ENCODE assay signal across 8 cellular contexts in genomic region chr3:151203053-151203420, GRCh38. TPM values are rescaled to one million over a fixed set of nuclear protein-coding genes. Genes with fewer than 3 reads are reported as not detected.
DNase-seq lines count a peak whose midpoint lies in the region; ATAC-seq and TF ChIP-seq lines count a peak whose summit lies in the region.

TSS of gene GPR171 (minus strand) at chr3:151203216. CDS start at chr3:151199386, 3,830 bp downstream.

- peak within 1 kb of the TSS in 7 of 8 donors; percentile 62 to 85 (median 73) for H3K27ac ChIP-seq in spleen

- WGBS in spleen, 5 donors, result 42 to 55% (median 53%) methylated on average over 3 of the region's 3 CpGs

- H3K9me3 ChIP-seq in spleen, result no peaks in the 10 kb centered on the region

- intact Hi-C loops in spleen (cut with DNase I; ENCODE audit: low total_unique reads), result no loop called here

- peaks cover 0 to 16% (median 0%) of the 10 kb centered on the region in 6 donors for H3K4me1 ChIP-seq in spleen

- DNase-seq in activated CD4-positive, alpha-beta T cell treated with anti-CD3 and anti-CD28 coated beads, Interleukin-2, amount 50 U/mL, for 1 hour, result peak; percentile 60
- DNase-seq in spleen (no peak), DMS 273 (lab: John Stamatoyannopoulos, UW; ENCODE audit: unreplicated experiment) (no peak), SIG-M5 (lab: John Stamatoyannopoulos, UW) (no peak), DMS153 treated with DMSO at 0.1 percent for 48 hours (lab: John Stamatoyannopoulos, UW; ENCODE audit: unreplicated experiment) (no peak), COLO829 (ENCODE audit: low spot score) (no peak)

- no peaks in the 10 kb centered on the region for H3K27me3 ChIP-seq in spleen (replicated peaks in 1 of 7)

- TF ChIP-seq CTCF in spleen (IDR thresholded peaks at IDR 0.05 in 8 of 11, conservative IDR thresholded peaks at IDR 0.05 in 3 of 11), result no peak

- peak within 1 kb of the TSS in 7 of 8 donors; percentile 6 to 64 (median 26) for H3K4me3 ChIP-seq in spleen

- peak in 1 of 3 donors; percentile 27 for TF ChIP-seq POLR2A in spleen (IDR thresholded peaks at IDR 0.05)

- H3K36me3 ChIP-seq in spleen, result peaks cover 0 to 10% (median 0%) of the 10 kb centered on the region in 6 donors

- ATAC-seq in GM18499 (IDR thresholded peaks at IDR 0.05; ENCODE audit: insufficient read depth, unreplicated experiment) (peak; percentile 94), HG02870 (IDR thresholded peaks at IDR 0.05; ENCODE audit: unreplicated experiment) (peak; percentile 96)

RNA-seq across cellular contexts. Expression of gene GPR171, which starts in this region (rescaled TPM):
- total RNA-seq in spleen, result 10 to 100 TPM in 5 of 7 donors, 1 to 10 TPM in 2; 8.8 to 40.4 (median 14.3) TPM
- polyA plus RNA-seq in spleen, result 1 to 10 TPM; 2.7 to 9.1 (median 2.9) TPM
